19 cellular contexts compared by ENCODE assay signal in the genomic region with DNA sequence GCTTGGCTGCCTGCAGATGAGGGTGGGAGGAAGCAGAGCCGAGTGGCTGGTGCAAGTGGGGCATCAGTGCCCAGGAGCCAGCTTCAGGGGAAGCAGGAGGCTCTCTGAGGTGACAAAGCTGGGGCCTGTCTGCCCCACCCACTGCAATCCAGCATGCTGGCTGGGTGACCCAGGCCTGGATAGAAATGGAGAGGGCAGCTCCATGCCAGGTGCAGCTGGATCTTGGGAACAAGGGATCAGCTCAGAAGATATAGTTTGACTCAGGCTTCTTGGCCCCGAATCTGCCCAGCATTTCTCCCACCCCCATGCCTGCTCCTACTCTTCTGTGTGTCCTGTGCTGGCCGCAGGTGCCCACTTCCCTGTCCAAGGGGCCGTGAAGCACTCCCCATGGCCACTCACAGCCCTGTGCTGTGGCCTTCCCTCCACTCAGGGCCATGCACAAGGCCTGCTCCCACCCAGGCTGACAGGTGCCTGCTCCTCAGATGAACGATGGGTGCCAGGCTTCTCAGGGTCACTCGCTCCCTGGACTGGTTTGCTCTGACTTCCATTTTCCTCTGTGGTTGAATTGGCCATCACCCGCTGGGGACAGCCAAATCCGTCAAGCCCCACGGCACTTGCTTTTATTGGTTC.
"Had no signal": no experiment of that assay in that cellular context is flagged by ENCODE, and none has a peak within 500 bp of the region (broad histone marks: within the 10 kb centered on the region; RNA-seq: fewer than 3 reads in every experiment).

No MANE protein-coding gene starts in this region.

- H3K4me3 ChIP-seq: heart right ventricle, lung had no signal

- DNase-seq: activated CD4-positive, alpha-beta T cell treated with anti-CD3 and anti-CD28 coated beads for 36 hours; activated CD4-positive, alpha-beta T cell treated with anti-CD3 and anti-CD28 coated beads, Interleukin-2, amount 50 U/mL, for 4 hours; activated CD8-positive, alpha-beta memory T cell treated with anti-CD3 and anti-CD28 coated beads for 24 hours; activated CD8-positive, alpha-beta memory T cell treated with anti-CD3 and anti-CD28 coated beads, Interleukin-2, amount 50 U/mL, for 4 hours; activated naive CD4-positive, alpha-beta T cell treated with Interleukin-2 at 50 U/mL for 16 hours; activated T-cell treated with anti-CD3 and anti-CD28 coated beads, Interleukin-2, amount 50 U/mL, for 24 hours; effector CD4-positive, alpha-beta T cell; heart right ventricle; islet precursor cell; SK-N-SH; stimulated activated CD4-positive, alpha-beta T cell treated with anti-CD3 and anti-CD28 coated beads, Interleukin-4, amount 100 ng/mL, for 1 hour; stimulated activated naive CD4-positive, alpha-beta T cell treated with Interleukin-2 at 50 U/mL for 16 hours had no signal

- H3K36me3 ChIP-seq: heart right ventricle had no signal

- H3K27ac ChIP-seq: heart right ventricle had no signal

- H3K27ac Mint-ChIP-seq: activated CD4-positive, alpha-beta T cell treated with anti-CD3 and anti-CD28 coated beads for 36 hours; activated T-cell treated with anti-CD3 and anti-CD28 coated beads, Interleukin-2, amount 50 U/mL, for 24 hours; activated T-helper 17 cell treated with anti-CD3 and anti-CD28 coated beads, Interleukin-2, amount 50 U/mL, for 72 hours; dendritic cell treated with granulocyte-macrophage colony-stimulating factor and Interleukin-4, amounts not matched to agents 40 ng/mL and 50 ng/mL, for 4 days; mesothelial cell of epicardium; naive thymus-derived CD8-positive, alpha-beta T cell; T-helper 2 cell treated with Interferon-gamma antibody and Interleukin-4, amounts not matched to agents 5 μg/mL and 100 μg/mL, for 36 hours had no signal

- H3K4me3 Mint-ChIP-seq: activated CD4-positive, alpha-beta T cell treated with anti-CD3 and anti-CD28 coated beads for 36 hours; activated T-cell treated with anti-CD3 and anti-CD28 coated beads, Interleukin-2, amount 50 U/mL, for 24 hours; activated T-helper 17 cell treated with anti-CD3 and anti-CD28 coated beads, Interleukin-2, amount 50 U/mL, for 72 hours; dendritic cell treated with granulocyte-macrophage colony-stimulating factor and Interleukin-4, amounts not matched to agents 40 ng/mL and 50 ng/mL, for 4 days; mesothelial cell of epicardium; naive thymus-derived CD8-positive, alpha-beta T cell; T-helper 2 cell treated with Interferon-gamma antibody and Interleukin-4, amounts not matched to agents 5 μg/mL and 100 μg/mL, for 36 hours had no signal

- ATAC-seq: activated CD4-positive, alpha-beta T cell treated with anti-CD3 and anti-CD28 coated beads for 36 hours; activated T-helper 17 cell treated with anti-CD3 and anti-CD28 coated beads, Interleukin-2, amount 50 U/mL, for 72 hours; left colon; naive thymus-derived CD8-positive, alpha-beta T cell had no signal

- H3K27me3 Mint-ChIP-seq: dendritic cell treated with granulocyte-macrophage colony-stimulating factor and Interleukin-4, amounts not matched to agents 40 ng/mL and 50 ng/mL, for 4 days had no signal

- H3K4me1 Mint-ChIP-seq: activated CD4-positive, alpha-beta T cell treated with anti-CD3 and anti-CD28 coated beads for 36 hours; activated T-helper 17 cell treated with anti-CD3 and anti-CD28 coated beads, Interleukin-2, amount 50 U/mL, for 72 hours; mesothelial cell of epicardium; naive thymus-derived CD8-positive, alpha-beta T cell had no signal

- H3K36me3 Mint-ChIP-seq: mesothelial cell of epicardium; naive thymus-derived CD8-positive, alpha-beta T cell had no signal

- H3K9me3 ChIP-seq: SK-N-SH had no signal

- H3K27me3 ChIP-seq: heart right ventricle had no signal

- H3K9me3 Mint-ChIP-seq: activated T-helper 17 cell treated with anti-CD3 and anti-CD28 coated beads, Interleukin-2, amount 50 U/mL, for 72 hours; dendritic cell treated with granulocyte-macrophage colony-stimulating factor and Interleukin-4, amounts not matched to agents 40 ng/mL and 50 ng/mL, for 4 days; T-helper 2 cell treated with Interferon-gamma antibody and Interleukin-4, amounts not matched to agents 5 μg/mL and 100 μg/mL, for 36 hours had no signal

- H3K4me1 ChIP-seq: heart right ventricle had no signal
